In the genomic region with DNA sequence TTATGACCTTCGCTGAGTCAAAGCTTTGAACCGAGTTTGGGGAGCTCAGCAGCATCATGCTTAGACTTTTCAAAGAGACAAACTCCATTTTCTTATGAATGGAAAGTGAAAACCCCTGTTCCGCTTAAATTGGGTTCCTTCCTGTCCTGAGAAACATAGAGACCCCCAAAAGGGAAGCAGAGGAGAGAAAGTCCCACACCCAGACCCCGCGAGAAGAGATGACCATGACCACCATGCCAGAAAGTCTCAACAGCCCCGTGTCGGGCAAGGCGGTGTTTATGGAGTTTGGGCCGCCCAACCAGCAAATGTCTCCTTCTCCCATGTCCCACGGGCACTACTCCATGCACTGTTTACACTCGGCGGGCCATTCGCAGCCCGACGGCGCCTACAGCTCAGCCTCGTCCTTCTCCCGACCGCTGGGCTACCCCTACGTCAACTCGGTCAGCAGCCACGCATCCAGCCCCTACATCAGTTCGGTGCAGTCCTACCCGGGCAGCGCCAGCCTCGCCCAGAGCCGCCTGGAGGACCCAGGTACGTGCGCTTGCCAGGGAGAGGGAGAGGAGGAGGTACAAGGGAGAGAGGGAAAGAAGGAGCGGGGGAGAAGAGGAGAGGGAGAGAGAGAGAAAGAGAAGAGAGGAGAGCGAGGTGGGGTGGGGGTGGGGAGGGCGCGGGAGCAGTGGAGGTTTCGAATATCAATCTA, we compare ENCODE assay signal across 8 cellular contexts. TPM values are rescaled to one million over a fixed set of nuclear protein-coding genes. Genes with fewer than 3 reads are reported as not detected.
DNase-seq lines count a peak whose midpoint lies in the region; ATAC-seq and TF ChIP-seq lines count a peak whose summit lies in the region.

A gene (plus strand): TSS at position 48 of the 700 bp plus-strand sequence. CDS start 171 bp downstream, at position 219.

- intact Hi-C loops in ovary (cut with DNase I), result loop anchor here in 2 of 4 donors (10.0 kb wide), 1 partner anchor 161 kb away; a partner anchor contains a TSS

- ATAC-seq in GM21360 (IDR thresholded peaks at IDR 0.05; ENCODE audit: unreplicated experiment), result no peak

- no peaks in the 10 kb centered on the region for H3K79me2 ChIP-seq in OCI-LY3 (ENCODE audit: low read length)

- peak within 1 kb of the TSS; percentile 78 for H2AFZ ChIP-seq in OCI-LY3 (ENCODE audit: low read depth, low read length)

- no peaks in the 10 kb centered on the region for H3K27me3 ChIP-seq in HAP-1 (ENCODE audit: low read depth)
- H3K27me3 ChIP-seq in OCI-LY3 (ENCODE audit: low read depth, low read length), result no peaks in the 10 kb centered on the region
- peaks cover 45% of the 10 kb centered on the region for H3K27me3 ChIP-seq in ovary

- H3K4me1 ChIP-seq in HAP-1 (peaks cover 18% of the 10 kb centered on the region), OCI-LY3 (ENCODE audit: low read length) (no peaks in the 10 kb centered on the region; the same call in 1 of the 2 replicates), ovary (ENCODE audit: insufficient read depth) (peaks cover 6% of the 10 kb centered on the region)

- H3K27me3 Mint-ChIP-seq in endothelial cell (ENCODE audit: unreplicated experiment), result peaks cover 48% of the 10 kb centered on the region

- H4K20me1 ChIP-seq in OCI-LY3 (ENCODE audit: insufficient read depth, low read length), result no peaks in the 10 kb centered on the region

- TF ChIP-seq EP300 in ovary (IDR thresholded peaks at IDR 0.05), result no peak

- no peaks in the 10 kb centered on the region for H3K9me3 Mint-ChIP-seq in endothelial cell (ENCODE audit: unreplicated experiment)

- TF ChIP-seq POLR2A in ovary (IDR thresholded peaks at IDR 0.05), result no peak

- no peak for DNase-seq in GM12865 (ENCODE audit: low read depth)
- DNase-seq in HAP-1 (ENCODE audit: low spot score in 2 of 2), result peak in 1 of 2 experiments; percentile 74
- no peak for DNase-seq in endothelial cell (ENCODE audit: low spot score)
- peak in 2 of 5 donors; percentile 16 to 36 for DNase-seq in ovary
- DNase-seq in hippocampal formation (lab: John Stamatoyannopoulos, UW), result no peak
- DNase-seq in KBM-7, result no peak

- no peak within 1 kb of the TSS for H3K27ac Mint-ChIP-seq in endothelial cell (ENCODE audit: unreplicated experiment)

- no peak for TF ChIP-seq CTCF in GM12865 (IDR thresholded peaks at IDR 0.05; ENCODE audit: insufficient read depth, low read depth, low read length, missing control alignments)
- TF ChIP-seq CTCF in OCI-LY3 (IDR thresholded peaks at IDR 0.05; ENCODE audit: low read depth, low read length), result no peak
- TF ChIP-seq CTCF in endothelial cell (IDR thresholded peaks at IDR 0.05; ENCODE audit: unreplicated experiment), result no peak
- no peak for TF ChIP-seq CTCF in ovary (IDR thresholded peaks at IDR 0.05)

- H3K9me3 ChIP-seq in HAP-1 (no peaks in the 10 kb centered on the region), OCI-LY3 (ENCODE audit: insufficient read depth, low read length) (no peaks in the 10 kb centered on the region), ovary (no peaks in the 10 kb centered on the region)

- peak within 1 kb of the TSS; percentile 60 for H3K4me3 ChIP-seq in GM12865 (ENCODE audit: low read depth, low read length)
- H3K4me3 ChIP-seq in HAP-1, result peak within 1 kb of the TSS; percentile 49
- peak within 1 kb of the TSS; percentile 92 for H3K4me3 ChIP-seq in OCI-LY3 (ENCODE audit: low read length)
- peak within 1 kb of the TSS; percentile 25 for H3K4me3 ChIP-seq in ovary

- H3K36me3 Mint-ChIP-seq in endothelial cell (ENCODE audit: low read depth, unreplicated experiment), result peaks cover 4% of the 10 kb centered on the region

- WGBS in ovary, 3 donors, result 4 to 5% (median 4%) methylated on average over 34 of the region's 34 CpGs

- in situ Hi-C loops in HAP-1 (cut with MboI; ENCODE audit: low sequenced_read_pairs) (no loop called here), KBM-7 (cut with MboI; ENCODE audit: low pct_unique_long_range_greater_than_20kb, low sequenced_read_pairs) (no loop called here)

- H3K27ac ChIP-seq in OCI-LY3 (ENCODE audit: low read length) (no peak within 1 kb of the TSS), ovary (no peak within 1 kb of the TSS)

- peak within 1 kb of the TSS; percentile 93 for H3K4me2 ChIP-seq in OCI-LY3 (ENCODE audit: low read length)

- H3K4me1 Mint-ChIP-seq in endothelial cell (ENCODE audit: unreplicated experiment), result peaks cover 38% of the 10 kb centered on the region

- H3K9ac ChIP-seq in OCI-LY3 (ENCODE audit: low read length), result peak within 1 kb of the TSS; percentile 59

- H3K4me3 Mint-ChIP-seq in endothelial cell (ENCODE audit: unreplicated experiment), result peak within 1 kb of the TSS; percentile 88

- H3K36me3 ChIP-seq in HAP-1 (replicated peaks), result peaks cover 9% of the 10 kb centered on the region; the same call in 1 of the 2 replicates
- H3K36me3 ChIP-seq in OCI-LY3 (replicated peaks; ENCODE audit: low read depth, low read length), result no peaks in the 10 kb centered on the region
- H3K36me3 ChIP-seq in ovary, result no peaks in the 10 kb centered on the region

RNA-seq across cellular contexts. Expression of the gene that starts here (rescaled TPM):
- total RNA-seq in endothelial cell (ENCODE audit: unreplicated experiment), result 0.87 TPM
- under 1 TPM in 2 of 7 donors, not detected in 5; 0.15 to 0.20 TPM for total RNA-seq in ovary
- under 1 TPM; 0.07 to 0.18 TPM for polyA plus RNA-seq in ovary

Comparison
In these comparisons a context has a peak if more than half of its experiments do, and no peak if none do; other contexts are left out.
1. H3K4me3 ChIP-seq: peak in every context shown above with its lines; median percentile 92 in OCI-LY3; 60 in GM12865; 49 in HAP-1; 25 in ovary.